ENCODE assay signal across 10 cellular contexts in the genomic region with DNA sequence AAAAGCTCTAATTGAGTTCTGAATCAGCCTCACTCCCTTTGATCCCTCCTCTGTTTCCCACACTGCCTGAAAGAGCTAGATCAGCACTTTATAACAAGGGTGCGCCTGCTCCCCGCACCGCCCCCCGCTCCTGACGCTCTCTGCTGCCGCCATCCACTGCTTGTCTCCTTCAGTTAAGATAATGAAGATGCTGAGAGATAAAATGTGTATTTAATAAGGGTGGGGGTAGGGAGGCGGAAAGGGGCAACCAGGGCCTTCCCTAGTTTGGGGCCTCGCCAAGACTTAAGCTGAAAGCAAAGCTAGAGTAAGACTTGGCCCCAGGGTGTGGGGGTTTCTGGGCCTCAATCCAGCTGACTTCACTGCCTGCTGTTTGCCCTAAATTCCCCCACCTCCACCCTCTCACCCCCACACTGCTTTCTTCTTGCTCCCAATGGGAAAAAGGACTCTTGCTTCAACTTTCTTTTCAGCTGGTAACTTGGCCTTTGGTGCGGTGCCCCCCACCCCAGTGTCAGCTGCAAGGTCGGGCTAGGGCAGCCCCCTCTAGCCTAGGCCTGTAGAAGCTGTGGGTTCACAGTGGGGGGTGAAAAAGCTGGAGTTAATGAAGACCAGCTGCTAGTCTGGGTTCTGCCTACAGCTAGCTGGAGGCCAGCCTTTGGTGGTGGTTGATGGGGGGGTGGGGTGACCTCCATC. TPM values are rescaled to one million over a fixed set of nuclear protein-coding genes. Genes with fewer than 3 reads are reported as not detected.
A peak's percentile ranks its signal among the peaks of the same experiment; 100 is the strongest.
DNase-seq lines count a peak whose midpoint lies in the region; ATAC-seq and TF ChIP-seq lines count a peak whose summit lies in the region.
"Had no signal": no experiment of that assay in that cellular context is flagged by ENCODE, and none has a peak within 500 bp of the region (broad histone marks: within the 10 kb centered on the region; RNA-seq: fewer than 3 reads in every experiment).

No MANE protein-coding gene starts in this region.

- peaks cover 10 to 72% (median 23%) of the 10 kb centered on the region in 4 donors for H3K4me1 ChIP-seq in Peyer's patch
- H3K4me1 ChIP-seq in sigmoid colon, result peaks cover 0 to 88% (median 85%) of the 10 kb centered on the region in 4 donors
- peaks cover 36% of the 10 kb centered on the region for H3K4me1 ChIP-seq in body of pancreas

- H3K36me3 ChIP-seq in Peyer's patch (no peaks in the 10 kb centered on the region), sigmoid colon (no peaks in the 10 kb centered on the region), body of pancreas (replicated peaks in 1 of 2; ENCODE audit: insufficient read depth in 1 of 2, low read depth in 2 of 2) (no peaks in the 10 kb centered on the region)

- H3K27me3 Mint-ChIP-seq in HFFc6 (ENCODE audit: insufficient read depth), result peaks cover 2% of the 10 kb centered on the region
- H3K27me3 Mint-ChIP-seq: activated CD8-positive, alpha-beta memory T cell treated with anti-CD3 and anti-CD28 coated beads, Interleukin-2, amount 10 ng/mL, durations not matched to agents 7 days and 5 days; naive B cell had no signal

- WGBS in sigmoid colon, 2 donors, result 37 to 64% methylated on average over 10 of the region's 10 CpGs
- 74 to 80% methylated on average over 9 to 10 of the region's 10 CpGs for WGBS in body of pancreas, 2 donors

- H3K27ac Mint-ChIP-seq in HFFc6, result no peak overlapping the region
- H3K27ac Mint-ChIP-seq: activated CD8-positive, alpha-beta memory T cell treated with anti-CD3 and anti-CD28 coated beads, Interleukin-2, amount 10 ng/mL, durations not matched to agents 7 days and 5 days had no signal

- H3K4me3 ChIP-seq in Peyer's patch (no peak overlapping the region), sigmoid colon (no peak overlapping the region), body of pancreas (no peak overlapping the region)

- no peak for ATAC-seq in body of pancreas
- ATAC-seq: activated CD8-positive, alpha-beta memory T cell treated with anti-CD3 and anti-CD28 coated beads, Interleukin-2, amount 10 ng/mL, durations not matched to agents 7 days and 5 days had no signal

- H3K4me1 Mint-ChIP-seq in HFFc6 (ENCODE audit: low read depth), result peaks cover 33% of the 10 kb centered on the region

- H3K27me3 ChIP-seq in Peyer's patch (no peaks in the 10 kb centered on the region), sigmoid colon (no peaks in the 10 kb centered on the region), body of pancreas (no peaks in the 10 kb centered on the region)

- TF ChIP-seq EP300 in sigmoid colon (IDR thresholded peaks at IDR 0.05), result no peak

- DNase-seq in HFFc6, result peak; percentile 56
- DNase-seq in Peyer's patch, result peak in 2 of 3 donors; percentile 45 to 58
- peak; percentile 86 for DNase-seq in fibroblast of gingiva (ENCODE audit: low read depth)
- peak; percentile 64 for DNase-seq in sigmoid colon
- no peak for DNase-seq in body of pancreas
- DNase-seq in NK-92 (lab: John Stamatoyannopoulos, UW; ENCODE audit: unreplicated experiment), result no peak
- no peak for DNase-seq in NOMO-1 treated with dmso at 0.1 percent for 144 hours (lab: John Stamatoyannopoulos, UW; ENCODE audit: unreplicated experiment)
- no peak for DNase-seq in NCI-H1048 (lab: John Stamatoyannopoulos, UW)
- DNase-seq: activated CD8-positive, alpha-beta memory T cell treated with anti-CD3 and anti-CD28 coated beads, Interleukin-2, amount 10 ng/mL, durations not matched to agents 7 days and 5 days; naive B cell had no signal

- intact Hi-C loops in sigmoid colon (cut with DNase I), result loop anchor here (10.0 kb wide), 1 partner anchor 1358 kb away; no protein-coding TSS in a partner anchor
- intact Hi-C loops in body of pancreas (cut with DNase I), result loop anchor here (2.0 kb wide), 1 partner anchor 44 kb away; no protein-coding TSS in a partner anchor

- TF ChIP-seq POLR2A in Peyer's patch (IDR thresholded peaks at IDR 0.05) (no peak), sigmoid colon (IDR thresholded peaks at IDR 0.05) (no peak), body of pancreas (IDR thresholded peaks at IDR 0.05) (no peak)

- no peak overlapping the region for H3K4me3 Mint-ChIP-seq in HFFc6
- H3K4me3 Mint-ChIP-seq: activated CD8-positive, alpha-beta memory T cell treated with anti-CD3 and anti-CD28 coated beads, Interleukin-2, amount 10 ng/mL, durations not matched to agents 7 days and 5 days; naive B cell had no signal

- TF ChIP-seq CTCF in HFFc6 (IDR thresholded peaks at IDR 0.05) (no peak), Peyer's patch (IDR thresholded peaks at IDR 0.05) (no peak), sigmoid colon (IDR thresholded peaks at IDR 0.05) (no peak), body of pancreas (IDR thresholded peaks at IDR 0.05) (no peak)

- no peaks in the 10 kb centered on the region for H3K9me3 Mint-ChIP-seq in HFFc6
- H3K9me3 Mint-ChIP-seq: naive B cell had no signal

- peak overlapping the region; percentile 52 to 72 (median 61) for H3K27ac ChIP-seq in Peyer's patch
- H3K27ac ChIP-seq in sigmoid colon, result peak overlapping the region; percentile 32 to 67 (median 48)
- peak overlapping the region in 1 of 4 donors; percentile 18 for H3K27ac ChIP-seq in body of pancreas

- no peaks in the 10 kb centered on the region for H3K36me3 Mint-ChIP-seq in HFFc6 (ENCODE audit: low read depth)
- H3K36me3 Mint-ChIP-seq: naive B cell had no signal

- H3K9me3 ChIP-seq in Peyer's patch (no peaks in the 10 kb centered on the region), sigmoid colon (no peaks in the 10 kb centered on the region), body of pancreas (no peaks in the 10 kb centered on the region)

RNA-seq across cellular contexts. Expression of gene RARA, which starts 1.8 kb away (rescaled TPM):
- 10 to 100 TPM; 27.1 to 32.2 (median 28.8) TPM for total RNA-seq in HFFc6 (2021; fragmentation: NEBNext Ultra II Directional; extraction: Animal tissue kit (Norgen Biotek cat#: 25700))
- total RNA-seq in Peyer's patch, result 10 to 100 TPM; 46.2 to 93.3 (median 72.1) TPM
- 10 to 100 TPM; 15.8 to 27.3 (median 20.5) TPM for total RNA-seq in sigmoid colon
- polyA plus RNA-seq in sigmoid colon, result 10 to 100 TPM; 26.4 to 29.6 (median 27.8) TPM
- 10 to 100 TPM; 11.4 to 13.8 TPM for total RNA-seq in body of pancreas

RNA-seq across cellular contexts. Expression of gene CDC6, which starts 19.5 kb away (rescaled TPM):
- total RNA-seq in HFFc6 (2021; fragmentation: NEBNext Ultra II Directional; extraction: Animal tissue kit (Norgen Biotek cat#: 25700)), result 10 to 100 TPM; 16.9 to 36.0 (median 31.5) TPM
- total RNA-seq in Peyer's patch (10 to 100 TPM in 1 of 4 donors, 1 to 10 TPM in 3; 2.5 to 21.5 (median 3.4) TPM), sigmoid colon (1 to 10 TPM in 1 of 4 donors, under 1 TPM in 2, not detected in 1; 0.33 to 1.5 (median 0.83) TPM), body of pancreas (under 1 TPM; 0.66 to 0.78 TPM)
- 10 to 100 TPM in 1 of 3 donors, 1 to 10 TPM in 2; 2.4 to 10.9 (median 8.6) TPM for polyA plus RNA-seq in sigmoid colon

RNA-seq across cellular contexts. Expression of gene GJD3, which starts 57.4 kb away (rescaled TPM):
- total RNA-seq in HFFc6 (2021; fragmentation: NEBNext Ultra II Directional; extraction: Animal tissue kit (Norgen Biotek cat#: 25700)), result 1 to 10 TPM in 2 of 6 experiments, under 1 TPM in 4; 0.36 to 1.4 (median 0.81) TPM
- total RNA-seq in Peyer's patch (1 to 10 TPM in 1 of 4 donors, not detected in 3; 1.6 TPM), sigmoid colon (1 to 10 TPM in 1 of 4 donors, under 1 TPM in 1, not detected in 2; 0.49 to 2.1 TPM), body of pancreas (1 to 10 TPM in 1 of 2 donors, not detected in 1; 1.3 TPM)
- polyA plus RNA-seq in sigmoid colon, result under 1 TPM in 1 of 3 donors, not detected in 2; 0.64 TPM
- total RNA-seq: activated CD8-positive, alpha-beta memory T cell treated with anti-CD3 and anti-CD28 coated beads, Interleukin-2, amount 10 ng/mL, durations not matched to agents 7 days and 5 days had no signal

Comparison
In these comparisons a context has a peak if more than half of its experiments do, and no peak if none do; other contexts are left out.
1. DNase-seq: peak in HFFc6 (single experiment), Peyer's patch (2 of 3), fibroblast of gingiva (single experiment) and sigmoid colon (single experiment); none in body of pancreas (0 of 4), NK-92 (single experiment), NOMO-1 treated with dmso at 0.1 percent for 144 hours (single experiment) and NCI-H1048 (single experiment).